ENCODE assay signal across 8 cellular contexts in genomic region chr12:116559080-116559329, GRCh38. TPM values are rescaled to one million over a fixed set of nuclear protein-coding genes. Genes with fewer than 3 reads are reported as not detected.
A peak's percentile ranks its signal among the peaks of the same experiment; 100 is the strongest.
DNase-seq lines count a peak whose midpoint lies in the region; ATAC-seq, FAIRE-seq and TF ChIP-seq lines count a peak whose summit lies in the region.

No MANE protein-coding gene starts in this region.

- H3K4me3 ChIP-seq in GM12865 (ENCODE audit: low read depth, low read length) (peak overlapping the region; percentile 47), breast epithelium (peak overlapping the region in 2 of 3 donors; percentile 13 to 44), skeletal muscle cell (ENCODE audit: low read depth, low read length) (no peak overlapping the region), kidney (ENCODE audit: low read length in 2 of 2) (no peak overlapping the region), SK-N-SH (ENCODE audit: low read depth in 2 of 2, low read length in 1 of 2) (no peak overlapping the region)

- no peak for TF ChIP-seq POLR2A in breast epithelium (IDR thresholded peaks at IDR 0.05)

- H3K9me2 ChIP-seq in SK-N-SH, result no peaks in the 10 kb centered on the region

- no peak overlapping the region for H3K4me2 ChIP-seq in SK-N-SH

- WGBS in SK-N-SH (ENCODE audit: low lambda C conversion rate), result 97% methylated on average over 10 of the region's 10 CpGs

- TF ChIP-seq CTCF in GM12865 (IDR thresholded peaks at IDR 0.05; ENCODE audit: insufficient read depth, low read depth, low read length, missing control alignments) (no peak), GM20000 (IDR thresholded peaks at IDR 0.05; ENCODE audit: extremely low read depth, missing control alignments) (no peak), breast epithelium (IDR thresholded peaks at IDR 0.05) (no peak), kidney (IDR thresholded peaks at IDR 0.05; ENCODE audit: borderline replicate concordance, extremely low read depth, insufficient read depth) (no peak), SK-N-SH (IDR thresholded peaks at IDR 0.05) (no peak)

- no peaks in the 10 kb centered on the region for H3F3A ChIP-seq in SK-N-SH (replicated peaks; ENCODE audit: insufficient read depth)

- H3K9me3 ChIP-seq in breast epithelium, result no peaks in the 10 kb centered on the region
- no peaks in the 10 kb centered on the region for H3K9me3 ChIP-seq in kidney (ENCODE audit: control insufficient read depth in 1 of 2, low read length in 2 of 2)
- peaks cover 13% of the 10 kb centered on the region for H3K9me3 ChIP-seq in SK-N-SH

- CTCF ChIA-PET in SK-N-SH (lab: Yijun Ruan, JAX), result interaction anchor here (1.8 kb wide), 1 partner anchor 29 kb away, joined by 3 read pairs; no protein-coding TSS in a partner anchor

- peak; percentile 43 for ATAC-seq in HG03521 (IDR thresholded peaks at IDR 0.05; ENCODE audit: unreplicated experiment)

- no peak for FAIRE-seq in kidney (lab: Jason Lieb, UNC)

- no peak overlapping the region for H3K9ac ChIP-seq in kidney (ENCODE audit: low read length in 2 of 2)
- H3K9ac ChIP-seq in SK-N-SH, result no peak overlapping the region

- intact Hi-C loops in breast epithelium (cut with DNase I; ENCODE audit: low total_unique reads), result no loop called here
- intact Hi-C loops in kidney (cut with DNase I), result no loop called here

- DNase-seq in GM12865 (ENCODE audit: low read depth) (peak; percentile 92), GM20000 (ENCODE audit: low spot score) (peak; percentile 74), breast epithelium (ENCODE audit: low spot score in 2 of 2) (no peak), skeletal muscle cell (ENCODE audit: low read depth) (peak; percentile 25), NCI-H1092 (lab: John Stamatoyannopoulos, UW) (no peak), kidney (no peak), SK-N-SH (no peak)

- no peak for TF ChIP-seq RAD21 in SK-N-SH (IDR thresholded peaks at IDR 0.05; ENCODE audit: low read length)

- no peaks in the 10 kb centered on the region for H3K27me3 ChIP-seq in breast epithelium
- H3K27me3 ChIP-seq in SK-N-SH (ENCODE audit: insufficient read depth), result no peaks in the 10 kb centered on the region

- no peak overlapping the region for H2AFZ ChIP-seq in SK-N-SH (ENCODE audit: low read depth)

- H3K36me3 ChIP-seq in breast epithelium (no peaks in the 10 kb centered on the region), kidney (ENCODE audit: control insufficient read depth in 1 of 2, insufficient read depth in 2 of 2, low read length in 2 of 2) (no peaks in the 10 kb centered on the region), SK-N-SH (replicated peaks in 1 of 2; ENCODE audit: control insufficient read depth in 1 of 2, insufficient read depth in 2 of 2, low read length in 1 of 2) (no peaks in the 10 kb centered on the region)

- H3K27ac ChIP-seq in breast epithelium, result peak overlapping the region; percentile 87
- H3K27ac ChIP-seq in kidney (ENCODE audit: low read depth in 2 of 2, low read length in 2 of 2), result no peak overlapping the region
- no peak overlapping the region for H3K27ac ChIP-seq in SK-N-SH (ENCODE audit: low read depth in 2 of 2, low read length in 1 of 2)

- H3K79me2 ChIP-seq in SK-N-SH (ENCODE audit: insufficient read depth), result no peaks in the 10 kb centered on the region

- no peaks in the 10 kb centered on the region for H4K20me1 ChIP-seq in SK-N-SH (ENCODE audit: insufficient read depth)

- POLR2A ChIA-PET in SK-N-SH (lab: Yijun Ruan, JAX), result no interaction called here

- no peak for TF ChIP-seq EP300 in SK-N-SH (IDR thresholded peaks at IDR 0.05; ENCODE audit: borderline replicate concordance in 1 of 2, low read depth in 1 of 2, low read length in 1 of 2)

- H3K4me1 ChIP-seq in breast epithelium (peaks cover 3 to 5% of the 10 kb centered on the region in 2 donors), kidney (ENCODE audit: control insufficient read depth in 1 of 2, insufficient read depth in 1 of 2, low read depth in 1 of 2, low read length in 2 of 2) (no peaks in the 10 kb centered on the region), SK-N-SH (ENCODE audit: control insufficient read depth in 1 of 2, insufficient read depth in 2 of 2, low read depth in 1 of 2, low read length in 1 of 2) (no peaks in the 10 kb centered on the region)

TF ChIP-seq in SK-N-SH, 30 proteins besides CTCF, POLR2A, EP300 and RAD21:
- no peak for TF ChIP-seq FOXM1 (IDR thresholded peaks at IDR 0.05; ENCODE audit: low read depth)
- TF ChIP-seq MEF2A (IDR thresholded peaks at IDR 0.05; ENCODE audit: borderline replicate concordance, low read depth), result no peak
- no peak for TF ChIP-seq TCF12 (IDR thresholded peaks at IDR 0.05)
- no peak for TF ChIP-seq CHD2 (IDR thresholded peaks at IDR 0.05; ENCODE audit: low read length, partially characterized antibody)
- no peak for TF ChIP-seq FOXJ3 (CRISPR knock-in tag; IDR thresholded peaks at IDR 0.05)
- no peak for TF ChIP-seq RFX5 (IDR thresholded peaks at IDR 0.05; ENCODE audit: low read length)
- TF ChIP-seq EZH2phosphoT487 (IDR thresholded peaks at IDR 0.05; ENCODE audit: borderline replicate concordance, low read depth), result no peak

RNA-seq across cellular contexts. Expression of gene MAP1LC3B2, which starts 0.2 kb away (rescaled TPM):
- total RNA-seq in breast epithelium (1 to 10 TPM in 2 of 3 donors, under 1 TPM in 1; 0.98 to 8.5 (median 1.1) TPM), kidney (2.1 TPM)
- polyA plus RNA-seq in kidney (ENCODE audit: insufficient read depth, low read depth, low replicate concordance) (4.5 TPM), SK-N-SH (2012; rRNA removed) (0.76 and 0.81 TPM in 2 replicates)
- polyA plus RNA-seq in SK-N-SH (2012; cell fraction: cytosol; rRNA removed), result 1.4 and 3.6 TPM in 2 replicates
- 3.6 and 4.3 TPM in 2 replicates for polyA plus RNA-seq in SK-N-SH (2012; cell fraction: nucleus; rRNA removed)

Comparison
In these comparisons a context has a peak if more than half of its experiments do, and no peak if none do; other contexts are left out.
1. DNase-seq: peak in GM12865 (single experiment), GM20000 (single experiment) and skeletal muscle cell (single experiment); none in breast epithelium (0 of 2), NCI-H1092 (single experiment), kidney (single experiment) and SK-N-SH (single experiment).
2. H3K4me3 ChIP-seq: peak in GM12865 (single experiment) and breast epithelium (2 of 3); none in skeletal muscle cell (single experiment), kidney (0 of 2) and SK-N-SH (0 of 2).
3. H3K27ac ChIP-seq: peak in breast epithelium (2 of 2); none in kidney (0 of 2) and SK-N-SH (0 of 2).